30 cellular contexts compared by ENCODE assay signal in genomic region chr3:100238599-100238998, GRCh38. TPM values are rescaled to one million over a fixed set of nuclear protein-coding genes. Genes with fewer than 3 reads are reported as not detected.
DNase-seq lines count a peak whose midpoint lies in the region; ATAC-seq and TF ChIP-seq lines count a peak whose summit lies in the region.
"Had no signal": no experiment of that assay in that cellular context is flagged by ENCODE, and none has a peak within 500 bp of the region (broad histone marks: within the 10 kb centered on the region; RNA-seq: fewer than 3 reads in every experiment).

No MANE protein-coding gene starts in this region.

- no peak for DNase-seq in adipocyte (ENCODE audit: low read depth)
- peak; percentile 18 for DNase-seq in kidney tubule cell (ENCODE audit: low spot score)
- DNase-seq in brain microvascular endothelial cell: no peak
- DNase-seq in dorsolateral prefrontal cortex: no peak
- DNase-seq: 8988T; ACHN; AML-193; BE2C; C1 segment of cervical spinal cord; Caco-2; Calu3; CD4-positive, alpha-beta memory T cell; CD4-positive, alpha-beta T cell; CD4-positive, CD25-positive, alpha-beta regulatory T cell; CD8-positive, alpha-beta memory T cell; CD8-positive, alpha-beta T cell; DMS 273 treated with DMSO at 0.1 percent for 48 hours; DMS153; DMS53; DMS79; DMS79 treated with DMSO at 0.1 percent for 48 hours; DND-41; EL had no signal

- no peak for ATAC-seq in GM18861 (IDR thresholded peaks at IDR 0.05; ENCODE audit: unreplicated experiment)
- ATAC-seq: A549; CD8-positive, alpha-beta T cell had no signal

- no peak overlapping the region for H3K9ac ChIP-seq in adipocyte (ENCODE audit: low read length)
- H3K9ac ChIP-seq: BLaER1; BLaER1 treated with 17β-estradiol and CSF1 and Interleukin-3, amounts not matched to agents 10 nM and 100 nM had no signal

- POLR2A ChIA-PET in HEK293 (lab: Yijun Ruan, JAX): no interaction called here

- intact Hi-C loops in dorsolateral prefrontal cortex (cut with DNase I): no loop called here

- no peak overlapping the region for H3K4me3 ChIP-seq in HEK293 (ENCODE audit: low read depth, low read length)
- peak overlapping the region; percentile 32 for H3K4me3 ChIP-seq in adipocyte (ENCODE audit: low read length)
- no peak overlapping the region for H3K4me3 ChIP-seq in brain microvascular endothelial cell (ENCODE audit: low read depth, low read length)
- H3K4me3 ChIP-seq in dorsolateral prefrontal cortex: no peak overlapping the region
- H3K4me3 ChIP-seq: A549; BLaER1; BLaER1 treated with 17β-estradiol and CSF1 and Interleukin-3, amounts not matched to agents 10 nM and 100 nM had no signal

- H3K27ac ChIP-seq in HEK293 (ENCODE audit: extremely low read depth, low read depth, low read length) (no peak overlapping the region), brain microvascular endothelial cell (no peak overlapping the region), dorsolateral prefrontal cortex (no peak overlapping the region)
- H3K27ac ChIP-seq: 22Rv1; A549; BLaER1; BLaER1 treated with 17β-estradiol and CSF1 and Interleukin-3, amounts not matched to agents 10 nM and 100 nM; C4-2B had no signal

- H3K4me1 ChIP-seq in HEK293 (ENCODE audit: control insufficient read depth, insufficient read depth, low read length): no peaks in the 10 kb centered on the region
- H3K4me1 ChIP-seq in adipocyte (ENCODE audit: control insufficient read depth, insufficient read depth, low read length): no peaks in the 10 kb centered on the region
- H3K4me1 ChIP-seq: A549; BE2C; BLaER1; BLaER1 treated with 17β-estradiol and CSF1 and Interleukin-3, amounts not matched to agents 10 nM and 100 nM; Caco-2 had no signal

- H3K9me3 ChIP-seq in HEK293 (ENCODE audit: control insufficient read depth, insufficient read depth, low read depth, low read length): no peaks in the 10 kb centered on the region
- H3K9me3 ChIP-seq in adipocyte (ENCODE audit: control insufficient read depth, low read length): peaks cover 18% of the 10 kb centered on the region
- H3K9me3 ChIP-seq: Caco-2 had no signal

- CTCF ChIA-PET in HEK293 (lab: Yijun Ruan, JAX): no interaction called here

- TF ChIP-seq CTCF in HEK293 (tag by site-specific recombination; IDR thresholded peaks at IDR 0.05): no peak
- no peak for TF ChIP-seq CTCF in brain microvascular endothelial cell (IDR thresholded peaks at IDR 0.05; ENCODE audit: low read depth, low read length, missing control alignments)
- TF ChIP-seq CTCF in dorsolateral prefrontal cortex (IDR thresholded peaks at IDR 0.05 in 54 of 56, conservative IDR thresholded peaks at IDR 0.05 in 2 of 56; ENCODE audit: low read depth in 1 of 56, partially characterized antibody in 56 of 56): no peak

- H3K36me3 ChIP-seq in HEK293 (ENCODE audit: control insufficient read depth in 2 of 2, insufficient read depth in 1 of 2, low read length in 2 of 2) (no peaks in the 10 kb centered on the region), adipocyte (ENCODE audit: control insufficient read depth, insufficient read depth, low read length, severe bottlenecking) (no peaks in the 10 kb centered on the region), brain microvascular endothelial cell (replicated peaks) (no peaks in the 10 kb centered on the region)
- H3K36me3 ChIP-seq: BE2C, BLaER1 had no signal

- H3K27me3 ChIP-seq in adipocyte (replicated peaks; ENCODE audit: control insufficient read depth, insufficient read depth, low read length) (no peaks in the 10 kb centered on the region), brain microvascular endothelial cell (replicated peaks) (no peaks in the 10 kb centered on the region), dorsolateral prefrontal cortex (no peaks in the 10 kb centered on the region)
- H3K27me3 ChIP-seq: BE2C; BLaER1; BLaER1 treated with 17β-estradiol and CSF1 and Interleukin-3, amounts not matched to agents 10 nM and 100 nM had no signal

- in situ Hi-C loops in brain microvascular endothelial cell (cut with HindIII; ENCODE audit: low pct_ligation_motif_present, low sequenced_read_pairs): no loop called here

TF ChIP-seq in HEK293, 187 proteins besides CTCF, POLR2A, EP300 and RAD21:
- TF ChIP-seq ZNF585B (tag by site-specific recombination; IDR thresholded peaks at IDR 0.05) (no peak), ZNF302 (tag by site-specific recombination; IDR thresholded peaks at IDR 0.05; ENCODE audit: low read depth) (peak; percentile 98)

RNA-seq across cellular contexts. Expression of gene TBC1D23, which starts 22.2 kb away (rescaled TPM):
- total RNA-seq in dorsolateral prefrontal cortex: 10 to 100 TPM; 30.8 to 54.2 (median 41.1) TPM
